ENCODE assay signal across 18 cellular contexts in genomic region chr15:35450492-35450891, GRCh38.
DNase-seq lines count a peak whose midpoint lies in the region; ATAC-seq and TF ChIP-seq lines count a peak whose summit lies in the region.
"Had no signal": no experiment of that assay in that cellular context is flagged by ENCODE, and none has a peak within 500 bp of the region (broad histone marks: within the 10 kb centered on the region; RNA-seq: fewer than 3 reads in every experiment).

No MANE protein-coding gene starts in this region.

- no peaks in the 10 kb centered on the region for H3K27me3 ChIP-seq in SJCRH30
- H3K27me3 ChIP-seq: neutrophil, upper lobe of right lung had no signal

- H3K9me3 Mint-ChIP-seq in activated naive CD8-positive, alpha-beta T cell treated with anti-CD3 and anti-CD28 coated beads, Interleukin-2, amount 50 U/mL, for 24 hours, result no peaks in the 10 kb centered on the region
- H3K9me3 Mint-ChIP-seq: activated T-helper 17 cell treated with anti-CD3 and anti-CD28 coated beads, Interleukin-2, amount 50 U/mL, for 72 hours; stimulated activated effector memory CD8-positive, alpha-beta T cell treated with anti-CD3 and anti-CD28 coated beads, Interleukin-12 subunit alpha, Interleukin-12 subunit beta, amount 100 ng/mL, for 72 hours had no signal

- DNase-seq in AG20443 (ENCODE audit: low spot score) (peak; percentile 32), LNCaP clone FGC (ENCODE audit: low read depth) (peak; percentile 91), choroid plexus epithelial cell (ENCODE audit: low read depth) (peak; percentile 72), left colon (no peak), SJCRH30 (no peak)
- no peak for DNase-seq in activated naive CD8-positive, alpha-beta T cell treated with anti-CD3 and anti-CD28 coated beads, Interleukin-2, amount 50 U/mL, for 24 hours
- no peak for DNase-seq in stimulated activated naive CD4-positive, alpha-beta T cell (lab: John Stamatoyannopoulos, UW)
- DNase-seq: activated CD8-positive, alpha-beta T cell treated with anti-CD3 and anti-CD28 coated beads, Interleukin-2, amount 10 ng/mL, durations not matched to agents 7 days and 5 days; amygdala; foreskin melanocyte; NCI-H1048; SK-N-SH; upper lobe of right lung had no signal

- no peaks in the 10 kb centered on the region for H3K36me3 ChIP-seq in SJCRH30
- H3K36me3 ChIP-seq: neutrophil, upper lobe of right lung had no signal

- ATAC-seq in left colon (peak; percentile 89), GM19328 (IDR thresholded peaks at IDR 0.05; ENCODE audit: unreplicated experiment) (no peak)
- ATAC-seq in activated naive CD8-positive, alpha-beta T cell treated with anti-CD3 and anti-CD28 coated beads, Interleukin-2, amount 50 U/mL, for 24 hours, result no peak
- ATAC-seq: activated CD8-positive, alpha-beta T cell treated with anti-CD3 and anti-CD28 coated beads, Interleukin-2, amount 10 ng/mL, durations not matched to agents 7 days and 5 days; activated T-helper 17 cell treated with anti-CD3 and anti-CD28 coated beads, Interleukin-2, amount 50 U/mL, for 72 hours; stimulated activated effector memory CD8-positive, alpha-beta T cell treated with anti-CD3 and anti-CD28 coated beads, Interleukin-12 subunit alpha, Interleukin-12 subunit beta, amount 100 ng/mL, for 72 hours; upper lobe of right lung had no signal

- H3K27me3 Mint-ChIP-seq in activated naive CD8-positive, alpha-beta T cell treated with anti-CD3 and anti-CD28 coated beads, Interleukin-2, amount 50 U/mL, for 24 hours, result no peaks in the 10 kb centered on the region
- H3K27me3 Mint-ChIP-seq: activated T-helper 17 cell treated with anti-CD3 and anti-CD28 coated beads, Interleukin-2, amount 50 U/mL, for 72 hours; B cell had no signal

- H3K27ac ChIP-seq in SJCRH30, result no peak overlapping the region
- H3K27ac ChIP-seq: neutrophil, upper lobe of right lung had no signal

- no peak overlapping the region for H3K27ac Mint-ChIP-seq in activated naive CD8-positive, alpha-beta T cell treated with anti-CD3 and anti-CD28 coated beads, Interleukin-2, amount 50 U/mL, for 24 hours
- H3K27ac Mint-ChIP-seq: activated CD8-positive, alpha-beta T cell treated with anti-CD3 and anti-CD28 coated beads, Interleukin-2, amount 10 ng/mL, durations not matched to agents 7 days and 5 days; activated T-helper 17 cell treated with anti-CD3 and anti-CD28 coated beads, Interleukin-2, amount 50 U/mL, for 72 hours; B cell had no signal

- H3K4me3 ChIP-seq in LNCaP clone FGC (ENCODE audit: low read depth, low read length) (no peak overlapping the region), choroid plexus epithelial cell (ENCODE audit: low read depth, low read length) (no peak overlapping the region), SJCRH30 (no peak overlapping the region)
- H3K4me3 ChIP-seq: upper lobe of right lung had no signal

- H3K36me3 Mint-ChIP-seq in activated naive CD8-positive, alpha-beta T cell treated with anti-CD3 and anti-CD28 coated beads, Interleukin-2, amount 50 U/mL, for 24 hours (ENCODE audit: low read depth), result peaks cover 8% of the 10 kb centered on the region
- H3K36me3 Mint-ChIP-seq: stimulated activated effector memory CD8-positive, alpha-beta T cell treated with anti-CD3 and anti-CD28 coated beads, Interleukin-12 subunit alpha, Interleukin-12 subunit beta, amount 100 ng/mL, for 72 hours had no signal

- no peaks in the 10 kb centered on the region for H3K9me3 ChIP-seq in SJCRH30 (replicated peaks)
- H3K9me3 ChIP-seq: neutrophil, SK-N-SH, upper lobe of right lung had no signal

- TF ChIP-seq CTCF in LNCaP clone FGC (IDR thresholded peaks at IDR 0.05; ENCODE audit: control insufficient read depth, extremely low read depth, insufficient read depth) (no peak), choroid plexus epithelial cell (conservative IDR thresholded peaks at IDR 0.05; ENCODE audit: low read depth, low read length) (no peak)

- H3K4me1 Mint-ChIP-seq in activated naive CD8-positive, alpha-beta T cell treated with anti-CD3 and anti-CD28 coated beads, Interleukin-2, amount 50 U/mL, for 24 hours, result no peaks in the 10 kb centered on the region
- H3K4me1 Mint-ChIP-seq: activated T-helper 17 cell treated with anti-CD3 and anti-CD28 coated beads, Interleukin-2, amount 50 U/mL, for 72 hours; B cell; stimulated activated effector memory CD8-positive, alpha-beta T cell treated with anti-CD3 and anti-CD28 coated beads, Interleukin-12 subunit alpha, Interleukin-12 subunit beta, amount 100 ng/mL, for 72 hours had no signal

- intact Hi-C loops in left colon (cut with DNase I, micrococcal nuclease), result no loop called here

- H3K4me3 Mint-ChIP-seq in activated naive CD8-positive, alpha-beta T cell treated with anti-CD3 and anti-CD28 coated beads, Interleukin-2, amount 50 U/mL, for 24 hours, result no peak overlapping the region
- H3K4me3 Mint-ChIP-seq: activated CD8-positive, alpha-beta T cell treated with anti-CD3 and anti-CD28 coated beads, Interleukin-2, amount 10 ng/mL, durations not matched to agents 7 days and 5 days; activated T-helper 17 cell treated with anti-CD3 and anti-CD28 coated beads, Interleukin-2, amount 50 U/mL, for 72 hours; B cell; stimulated activated effector memory CD8-positive, alpha-beta T cell treated with anti-CD3 and anti-CD28 coated beads, Interleukin-12 subunit alpha, Interleukin-12 subunit beta, amount 100 ng/mL, for 72 hours had no signal

- H3K4me1 ChIP-seq in SJCRH30, result no peaks in the 10 kb centered on the region
- H3K4me1 ChIP-seq: upper lobe of right lung had no signal

Comparison
In these comparisons a context has a peak if more than half of its experiments do, and no peak if none do; other contexts are left out.
1. DNase-seq: peak in AG20443 (single experiment), LNCaP clone FGC (single experiment) and choroid plexus epithelial cell (single experiment); none in left colon (0 of 2), activated naive CD8-positive, alpha-beta T cell treated with anti-CD3 and anti-CD28 coated beads, Interleukin-2, amount 50 U/mL, for 24 hours (single experiment), SJCRH30 (0 of 2) and stimulated activated naive CD4-positive, alpha-beta T cell (0 of 6).